In genomic region chr17:68533887-68534700, GRCh38 we compare ENCODE assay signal across 9 cellular contexts. TPM values are rescaled to one million over a fixed set of nuclear protein-coding genes. Genes with fewer than 3 reads are reported as not detected.
DNase-seq lines count a peak whose midpoint lies in the region; ATAC-seq and TF ChIP-seq lines count a peak whose summit lies in the region.
"Had no signal": no experiment of that assay in that cellular context is flagged by ENCODE, and none has a peak within 500 bp of the region (broad histone marks: within the 10 kb centered on the region; RNA-seq: fewer than 3 reads in every experiment).

No MANE protein-coding gene starts in this region.

- DNase-seq in GM06990 (ENCODE audit: extremely low read depth, insufficient read length) (no peak), OCI-LY7 (ENCODE audit: low spot score) (peak; percentile 28), epithelial cell of esophagus (ENCODE audit: low read depth) (peak; percentile 34), retinal pigment epithelial cell (ENCODE audit: low read depth) (peak; percentile 14), UCSD-AML1 (lab: John Stamatoyannopoulos, UW; ENCODE audit: unreplicated experiment) (no peak)
- no peak for DNase-seq in activated T-helper 1 cell treated with anti-CD3 and anti-CD28 coated beads, Interleukin-12 subunit alpha, Interleukin-12 subunit beta, Interleukin-2, Interleukin-4 antibody, amounts not matched to agents 30 ng/mL and 10 ng/mL and 1 ng/mL, durations not matched to agents 14 hours and 24 hours and 36 hours (ENCODE audit: low spot score)
- no peak for DNase-seq in activated naive CD4-positive, alpha-beta T cell treated with Interleukin-2 at 50 U/mL for 16 hours
- DNase-seq: activated CD8-positive, alpha-beta memory T cell treated with anti-CD3 and anti-CD28 coated beads for 24 hours had no signal

- H3K4me3 ChIP-seq in GM06990 (replicated peaks; ENCODE audit: low read depth, low read length) (no peak overlapping the region), OCI-LY7 (ENCODE audit: low read depth, low read length, poor library complexity, severe bottlenecking) (no peak overlapping the region), epithelial cell of esophagus (ENCODE audit: low read length) (no peak overlapping the region), retinal pigment epithelial cell (ENCODE audit: low read length) (no peak overlapping the region)

- no TSS peak for BruUV-seq in OCI-LY7 (replicated peaks; lab: Mats Ljungman, UMichigan)

- intact Hi-C loops in OCI-LY7 (cut with micrococcal nuclease; ENCODE audit: unreplicated experiment), result no loop called here
- intact Hi-C loops in activated T-helper 1 cell treated with anti-CD3 and anti-CD28 coated beads, Interleukin-12 subunit alpha, Interleukin-12 subunit beta, Interleukin-2, Interleukin-4 antibody, amounts not matched to agents 30 ng/mL and 10 ng/mL and 1 ng/mL, durations not matched to agents 14 hours and 24 hours and 36 hours (cut with micrococcal nuclease), result loop anchor here (1.0 to 5.0 kb wide), 3 partner anchors 21 to 226 kb away; partner anchors contain the start of gene PRKAR1A

- no peak overlapping the region for H3K4me3 Mint-ChIP-seq in activated T-helper 1 cell treated with anti-CD3 and anti-CD28 coated beads, Interleukin-12 subunit alpha, Interleukin-12 subunit beta, Interleukin-2, Interleukin-4 antibody, amounts not matched to agents 30 ng/mL and 10 ng/mL and 1 ng/mL, durations not matched to agents 14 hours and 24 hours and 36 hours

- no peaks in the 10 kb centered on the region for H3K27me3 Mint-ChIP-seq in activated T-helper 1 cell treated with anti-CD3 and anti-CD28 coated beads, Interleukin-12 subunit alpha, Interleukin-12 subunit beta, Interleukin-2, Interleukin-4 antibody, amounts not matched to agents 30 ng/mL and 10 ng/mL and 1 ng/mL, durations not matched to agents 14 hours and 24 hours and 36 hours (ENCODE audit: insufficient read depth)

- no peak for ATAC-seq in HG03469 (IDR thresholded peaks at IDR 0.05; ENCODE audit: unreplicated experiment)

- H3K4me2 ChIP-seq in OCI-LY7 (ENCODE audit: low read length), result no peak overlapping the region

- peaks cover 5% of the 10 kb centered on the region for H3K4me1 ChIP-seq in OCI-LY7 (ENCODE audit: insufficient read depth, low read length, poor library complexity, severe bottlenecking)

- CTCF ChIA-PET in OCI-LY7 (lab: Charles Lee; ENCODE audit: unreplicated experiment), result interaction anchor here (1.0 to 1.2 kb wide), 2 partner anchors 10 to 80 kb away, joined by 3 to 4 read pairs; no protein-coding TSS in a partner anchor

- H3K79me2 ChIP-seq in OCI-LY7 (ENCODE audit: insufficient read depth, low read depth, low read length), result no peaks in the 10 kb centered on the region

- H2AFZ ChIP-seq in OCI-LY7 (ENCODE audit: low read length), result no peak overlapping the region

- H3K27me3 ChIP-seq in GM06990 (replicated peaks; ENCODE audit: control insufficient read depth, insufficient read depth, low read length), result no peaks in the 10 kb centered on the region

- H3K9me2 ChIP-seq in OCI-LY7 (ENCODE audit: insufficient read depth, low read length), result no peaks in the 10 kb centered on the region

- POLR2A ChIA-PET in OCI-LY7 (lab: Charles Lee), result interaction anchor here (0.6 to 1.6 kb wide), 8 partner anchors 13 to 1217 kb away, joined by 3 to 10 read pairs (median 4); no protein-coding TSS in a partner anchor

- no peak overlapping the region for H3K27ac ChIP-seq in OCI-LY7 (ENCODE audit: low read depth, low read length, poor library complexity, severe bottlenecking)

- peaks cover 15% of the 10 kb centered on the region for H3K4me1 Mint-ChIP-seq in activated T-helper 1 cell treated with anti-CD3 and anti-CD28 coated beads, Interleukin-12 subunit alpha, Interleukin-12 subunit beta, Interleukin-2, Interleukin-4 antibody, amounts not matched to agents 30 ng/mL and 10 ng/mL and 1 ng/mL, durations not matched to agents 14 hours and 24 hours and 36 hours (ENCODE audit: low read depth)

- peaks cover 9% of the 10 kb centered on the region for H3K36me3 ChIP-seq in GM06990 (ENCODE audit: control insufficient read depth, insufficient read depth, low read length)
- H3K36me3 ChIP-seq in OCI-LY7 (ENCODE audit: insufficient read depth, low read length), result peaks cover 91% of the 10 kb centered on the region

- no peak overlapping the region for H3K27ac Mint-ChIP-seq in activated T-helper 1 cell treated with anti-CD3 and anti-CD28 coated beads, Interleukin-12 subunit alpha, Interleukin-12 subunit beta, Interleukin-2, Interleukin-4 antibody, amounts not matched to agents 30 ng/mL and 10 ng/mL and 1 ng/mL, durations not matched to agents 14 hours and 24 hours and 36 hours

- H3K36me3 Mint-ChIP-seq in activated T-helper 1 cell treated with anti-CD3 and anti-CD28 coated beads, Interleukin-12 subunit alpha, Interleukin-12 subunit beta, Interleukin-2, Interleukin-4 antibody, amounts not matched to agents 30 ng/mL and 10 ng/mL and 1 ng/mL, durations not matched to agents 14 hours and 24 hours and 36 hours (ENCODE audit: low read depth), result peaks cover 40% of the 10 kb centered on the region

- no peaks in the 10 kb centered on the region for H4K20me1 ChIP-seq in OCI-LY7 (ENCODE audit: insufficient read depth, low read length)

- no peaks in the 10 kb centered on the region for H3K9me3 Mint-ChIP-seq in activated T-helper 1 cell treated with anti-CD3 and anti-CD28 coated beads, Interleukin-12 subunit alpha, Interleukin-12 subunit beta, Interleukin-2, Interleukin-4 antibody, amounts not matched to agents 30 ng/mL and 10 ng/mL and 1 ng/mL, durations not matched to agents 14 hours and 24 hours and 36 hours

- TF ChIP-seq CTCF in GM06990 (IDR thresholded peaks at IDR 0.05; ENCODE audit: insufficient read depth, low read length, poor library complexity, severe bottlenecking), result peak; percentile 27
- TF ChIP-seq CTCF in OCI-LY7 (conservative IDR thresholded peaks at IDR 0.05; ENCODE audit: low read length), result peak; percentile 85
- TF ChIP-seq CTCF in epithelial cell of esophagus (IDR thresholded peaks at IDR 0.05; ENCODE audit: insufficient read depth, low read depth, low read length, missing control alignments), result peak; percentile 20
- TF ChIP-seq CTCF in retinal pigment epithelial cell (conservative IDR thresholded peaks at IDR 0.05; ENCODE audit: low read depth, low read length), result peak; percentile 56

- no peaks in the 10 kb centered on the region for H3K9me3 ChIP-seq in OCI-LY7 (ENCODE audit: low read length)

RNA-seq across cellular contexts. Expression of gene PRKAR1A, which starts 21.9 kb away (rescaled TPM):
- total RNA-seq in OCI-LY7 (2014; rRNA removed; shearing (Covaris generic)), result 158 and 228 TPM in 2 replicates
- total RNA-seq in OCI-LY7 (2022), result 332 and 359 TPM in 2 replicates
- total RNA-seq in activated T-helper 1 cell treated with anti-CD3 and anti-CD28 coated beads, Interleukin-12 subunit alpha, Interleukin-12 subunit beta, Interleukin-2, Interleukin-4 antibody, amounts not matched to agents 30 ng/mL and 10 ng/mL and 1 ng/mL, durations not matched to agents 14 hours and 24 hours and 36 hours, result 209 and 214 TPM in 2 replicates

Comparison
In these comparisons a context has a peak if more than half of its experiments do, and no peak if none do; other contexts are left out.
1. DNase-seq: peak in OCI-LY7 (single experiment), epithelial cell of esophagus (single experiment) and retinal pigment epithelial cell (single experiment); none in GM06990 (single experiment), activated T-helper 1 cell treated with anti-CD3 and anti-CD28 coated beads, Interleukin-12 subunit alpha, Interleukin-12 subunit beta, Interleukin-2, Interleukin-4 antibody, amounts not matched to agents 30 ng/mL and 10 ng/mL and 1 ng/mL, durations not matched to agents 14 hours and 24 hours and 36 hours (single experiment), activated naive CD4-positive, alpha-beta T cell treated with Interleukin-2 at 50 U/mL for 16 hours (single experiment) and UCSD-AML1 (single experiment).
2. CTCF ChIP-seq: peak in every context shown above with its lines; median percentile 85 in OCI-LY7; 56 in retinal pigment epithelial cell; 27 in GM06990; 20 in epithelial cell of esophagus.